In the genomic region with DNA sequence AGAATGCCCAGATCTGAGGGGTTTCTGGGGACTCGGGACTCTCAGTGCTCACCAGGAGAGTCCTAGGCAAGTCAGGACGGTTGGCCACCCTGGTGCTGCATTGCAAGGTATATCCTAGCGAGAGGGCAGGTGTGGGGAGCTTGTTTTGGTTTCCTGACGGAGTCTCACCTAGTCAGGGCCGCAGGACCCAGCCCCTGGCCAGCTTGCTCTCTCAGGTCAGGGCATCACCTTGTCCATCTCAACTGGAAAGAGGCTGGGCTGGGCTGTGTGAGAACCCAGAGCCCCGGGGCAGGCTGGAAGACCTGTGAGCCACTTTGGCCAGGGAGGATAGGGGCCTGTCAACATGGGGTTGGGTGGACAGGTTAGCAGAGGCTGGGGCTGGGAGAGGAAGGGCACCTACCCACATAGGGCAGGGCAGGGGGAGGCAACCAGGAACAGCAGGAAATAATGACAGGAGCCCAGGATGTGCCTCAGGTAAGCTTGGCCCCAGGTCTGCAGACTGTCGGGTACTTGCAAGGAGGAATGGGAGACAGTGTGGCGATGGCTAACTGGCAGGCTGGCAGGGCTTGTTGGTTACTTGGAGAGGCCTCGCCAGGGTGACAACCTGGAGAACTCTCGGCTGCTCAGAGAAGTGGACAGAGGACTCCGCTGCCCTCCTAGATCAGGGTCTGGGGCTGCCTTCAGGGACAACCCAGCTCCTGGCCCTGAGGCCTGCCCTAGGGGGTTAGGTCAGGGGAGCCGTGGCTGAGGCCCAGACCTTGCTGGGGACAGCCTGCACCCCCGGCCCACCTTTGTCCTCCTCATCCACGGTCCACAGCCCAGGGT, we compare ENCODE assay signal across 10 cellular contexts. TPM values are rescaled to one million over a fixed set of nuclear protein-coding genes. Genes with fewer than 3 reads are reported as not detected.
DNase-seq lines count a peak whose midpoint lies in the region; ATAC-seq and TF ChIP-seq lines count a peak whose summit lies in the region.
"Had no signal": no experiment of that assay in that cellular context is flagged by ENCODE, and none has a peak within 500 bp of the region (broad histone marks: within the 10 kb centered on the region; RNA-seq: fewer than 3 reads in every experiment).

No MANE protein-coding gene starts in this region.

- peak overlapping the region; percentile 99 for H3K27ac Mint-ChIP-seq in Caco-2 (ENCODE audit: unreplicated experiment)
- H3K27ac Mint-ChIP-seq in central memory CD8-positive, alpha-beta T cell (ENCODE audit: low read depth) = peak overlapping the region; percentile 22

- peaks cover 35% of the 10 kb centered on the region for H3K79me2 ChIP-seq in Loucy (ENCODE audit: insufficient read depth, low read length)
- H3K79me2 ChIP-seq in osteoblast (ENCODE audit: insufficient read depth, low read length) = no peaks in the 10 kb centered on the region

- H3F3A ChIP-seq in Loucy (ENCODE audit: low read depth) = peaks cover 16% of the 10 kb centered on the region; the same call in 1 of the 2 replicates

- no peak overlapping the region for H3K4me3 Mint-ChIP-seq in Caco-2 (ENCODE audit: unreplicated experiment)
- H3K4me3 Mint-ChIP-seq in central memory CD8-positive, alpha-beta T cell = no peak overlapping the region

- H3K9me3 ChIP-seq in Caco-2 (no peaks in the 10 kb centered on the region), Loucy (ENCODE audit: insufficient read depth, low read depth, low read length) (no peaks in the 10 kb centered on the region), osteoblast (ENCODE audit: low read depth, low read length) (no peaks in the 10 kb centered on the region), mucosa of descending colon (no peaks in the 10 kb centered on the region)

- H3K27ac ChIP-seq in osteoblast (ENCODE audit: low read depth, low read length) = no peak overlapping the region

- DNase-seq in Caco-2 = no peak
- no peak for DNase-seq in central memory CD8-positive, alpha-beta T cell (ENCODE audit: low spot score in 2 of 2)
- DNase-seq in osteoblast (ENCODE audit: insufficient read length, low spot score, missing footprints) = peak; percentile 43
- DNase-seq in DMS53 treated with DMSO at 0.1 percent for 48 hours (lab: John Stamatoyannopoulos, UW; ENCODE audit: unreplicated experiment) = no peak
- DNase-seq in stimulated activated CD8-positive, alpha-beta memory T cell treated with anti-CD3 and anti-CD28 coated beads, Interleukin-4, amount 100 ng/mL, for 48 hours = no peak
- no peak for DNase-seq in mucosa of descending colon
- no peak for DNase-seq in NCI-H526 (lab: John Stamatoyannopoulos, UW)
- DNase-seq: cerebellar nuclear complex, NCI-H510A had no signal

- no peaks in the 10 kb centered on the region for H3K27me3 ChIP-seq in Caco-2 (replicated peaks; ENCODE audit: control insufficient read depth, insufficient read depth, low read length)
- H3K27me3 ChIP-seq in Loucy (ENCODE audit: insufficient read depth, low read length, poor library complexity, severe bottlenecking) = no peaks in the 10 kb centered on the region
- H3K27me3 ChIP-seq in osteoblast (ENCODE audit: insufficient read depth, low read length) = no peaks in the 10 kb centered on the region

- POLR2A ChIA-PET in Caco-2 (lab: Charles Lee) = interaction anchor here (0.7 to 1.0 kb wide), 2 partner anchors 50 kb away, joined by 3 read pairs; no protein-coding TSS in a partner anchor

- no TSS peak for BruUV-seq in Caco-2 (replicated peaks; lab: Mats Ljungman, UMichigan)

- H3K4me3 ChIP-seq in Caco-2 (ENCODE audit: low read depth, low read length) = no peak overlapping the region
- H3K4me3 ChIP-seq in Loucy (ENCODE audit: low read length, poor library complexity, severe bottlenecking) = no peak overlapping the region
- no peak overlapping the region for H3K4me3 ChIP-seq in osteoblast (ENCODE audit: insufficient read depth, low read length)
- no peak overlapping the region for H3K4me3 ChIP-seq in mucosa of descending colon

- no peak for ATAC-seq in central memory CD8-positive, alpha-beta T cell (replicated peaks; ENCODE audit: extremely low read depth, poor library complexity, severe bottlenecking)
- no peak for ATAC-seq in mucosa of descending colon

- intact Hi-C loops in Caco-2 (cut with micrococcal nuclease; ENCODE audit: unreplicated experiment) = no loop called here
- intact Hi-C loops in mucosa of descending colon (cut with DNase I, micrococcal nuclease) = no loop called here

- H3K9me3 Mint-ChIP-seq in Caco-2 (ENCODE audit: unreplicated experiment) = no peaks in the 10 kb centered on the region
- no peaks in the 10 kb centered on the region for H3K9me3 Mint-ChIP-seq in central memory CD8-positive, alpha-beta T cell

- H3K9ac ChIP-seq in Loucy (ENCODE audit: low read depth, low read length, poor library complexity, severe bottlenecking) = peak overlapping the region; percentile 90

- H3K36me3 Mint-ChIP-seq in Caco-2 (ENCODE audit: insufficient read depth, unreplicated experiment) = peaks cover 23% of the 10 kb centered on the region
- H3K36me3 Mint-ChIP-seq in central memory CD8-positive, alpha-beta T cell (ENCODE audit: insufficient read depth) = peaks cover 10% of the 10 kb centered on the region

- TF ChIP-seq CTCF in Caco-2 (IDR thresholded peaks at IDR 0.05; ENCODE audit: insufficient read depth in 1 of 2, low read depth in 1 of 2, low read length in 1 of 2, severe bottlenecking in 1 of 2, unreplicated experiment in 1 of 2) = no peak
- TF ChIP-seq CTCF in Loucy (conservative IDR thresholded peaks at IDR 0.05; ENCODE audit: low read length) = no peak
- TF ChIP-seq CTCF in osteoblast (IDR thresholded peaks at IDR 0.05; ENCODE audit: extremely low read depth, low read depth, low read length) = no peak
- TF ChIP-seq CTCF in mucosa of descending colon (IDR thresholded peaks at IDR 0.05) = no peak

- peaks cover 52% of the 10 kb centered on the region for H3K4me1 Mint-ChIP-seq in Caco-2 (ENCODE audit: low read depth, unreplicated experiment)
- H3K4me1 Mint-ChIP-seq in central memory CD8-positive, alpha-beta T cell = peaks cover 45% of the 10 kb centered on the region

- H3K27me3 Mint-ChIP-seq in Caco-2 (ENCODE audit: insufficient read depth, unreplicated experiment) = no peaks in the 10 kb centered on the region
- H3K27me3 Mint-ChIP-seq in central memory CD8-positive, alpha-beta T cell = no peaks in the 10 kb centered on the region

- H2AFZ ChIP-seq in Loucy (ENCODE audit: low read length) (no peak overlapping the region), osteoblast (ENCODE audit: low read length) (no peak overlapping the region)

- no peaks in the 10 kb centered on the region for H3K9me2 ChIP-seq in Loucy (replicated peaks; ENCODE audit: low read depth, low read length)

- H3K36me3 ChIP-seq in Caco-2 (ENCODE audit: control insufficient read depth, insufficient read depth, low read length) (no peaks in the 10 kb centered on the region), Loucy (ENCODE audit: insufficient read depth, low read length) (no peaks in the 10 kb centered on the region), osteoblast (ENCODE audit: insufficient read depth, low read length) (no peaks in the 10 kb centered on the region), mucosa of descending colon (ENCODE audit: low read depth) (no peaks in the 10 kb centered on the region)

- H3K4me2 ChIP-seq in Loucy (ENCODE audit: low read depth, low read length, poor library complexity, severe bottlenecking) (peak overlapping the region; percentile 72), osteoblast (ENCODE audit: insufficient read depth, low read length) (no peak overlapping the region)

- H4K20me1 ChIP-seq in Loucy (ENCODE audit: insufficient read depth, low read length, poor library complexity, severe bottlenecking) (no peaks in the 10 kb centered on the region), osteoblast (ENCODE audit: insufficient read depth, low read length) (no peaks in the 10 kb centered on the region)

- CTCF ChIA-PET in Caco-2 (lab: Charles Lee) = interaction anchor here (2.7 kb wide), 1 partner anchor 14 kb away, joined by 8 read pairs; no protein-coding TSS in a partner anchor

- H3K4me1 ChIP-seq in Caco-2 = peaks cover 47% of the 10 kb centered on the region
- peaks cover 64% of the 10 kb centered on the region for H3K4me1 ChIP-seq in Loucy (ENCODE audit: insufficient read depth, low read length, poor library complexity, severe bottlenecking)
- peaks cover 45% of the 10 kb centered on the region for H3K4me1 ChIP-seq in osteoblast (ENCODE audit: insufficient read depth, low read length)
- peaks cover 22% of the 10 kb centered on the region for H3K4me1 ChIP-seq in mucosa of descending colon (ENCODE audit: low read depth)

RNA-seq across cellular contexts. Expression of a gene that starts 31.4 kb away (rescaled TPM):
- 56.0 and 58.1 TPM in 2 replicates for total RNA-seq in Caco-2 (2022)
- total RNA-seq in osteoblast = 48.0 and 52.5 TPM in 2 replicates
- 10 to 100 TPM; 37.0 to 38.9 (median 37.7) TPM for total RNA-seq in mucosa of descending colon

RNA-seq across cellular contexts. Expression of a gene that starts 49.6 kb away (rescaled TPM):
- 152 and 155 TPM in 2 replicates for total RNA-seq in Caco-2 (2022)
- total RNA-seq in osteoblast = 366 and 522 TPM in 2 replicates
- 100 to 1,000 TPM in 1 of 3 donors, 10 to 100 TPM in 2; 32.9 to 142 (median 49.6) TPM for total RNA-seq in mucosa of descending colon
